31 cellular contexts compared by ENCODE assay signal in genomic region chr22:50049299-50050195, GRCh38. TPM values are rescaled to one million over a fixed set of nuclear protein-coding genes. Genes with fewer than 3 reads are reported as not detected.
"Had no signal": no experiment of that assay in that cellular context is flagged by ENCODE, and none has a peak within 500 bp of the region (broad histone marks: within the 10 kb centered on the region; RNA-seq: fewer than 3 reads in every experiment).

No MANE protein-coding gene starts in this region.

- H3K27me3 ChIP-seq: colonic mucosa, pancreas, upper lobe of left lung had no signal

- H3K36me3 Mint-ChIP-seq: mesothelial cell of epicardium had no signal

- H3K4me3 ChIP-seq: colonic mucosa, esophagus squamous epithelium, heart right ventricle, pancreas, skin epidermis, spleen, thoracic aorta, tibial nerve, upper lobe of left lung had no signal

- H3K27ac Mint-ChIP-seq: mesothelial cell of epicardium; naive thymus-derived CD4-positive, alpha-beta T cell; progenitor cell of endocrine pancreas; stimulated activated naive B cell treated with anti-CD40 and anti-IgM and Interleukin-4, amounts not matched to agents 10 μg/mL and 1 μg/mL and 100 μg/mL, for 72 hours; stimulated activated naive CD8-positive, alpha-beta T cell treated with anti-CD3 and anti-CD28 coated beads, Interleukin-15, Interleukin-2, amounts not matched to agents 100 ng/mL and 50 ng/mL, for 24 hours had no signal

- ATAC-seq: left lobe of liver; naive thymus-derived CD4-positive, alpha-beta T cell; pancreas; stimulated activated naive B cell treated with anti-CD40 and anti-IgM and Interleukin-4, amounts not matched to agents 10 μg/mL and 1 μg/mL and 100 μg/mL, for 72 hours had no signal

- H3K9me3 ChIP-seq: colonic mucosa, neutrophil, pancreas had no signal

- DNase-seq: central memory CD4-positive, alpha-beta T cell; colonic mucosa; dermis blood vessel endothelial cell; effector memory CD4-positive, alpha-beta T cell; erythroblast; esophagus squamous epithelium; foreskin melanocyte; glutamatergic neuron; heart right ventricle; hippocampal formation; kidney glomerular epithelial cell; mesenchymal stem cell; naive thymus-derived CD4-positive, alpha-beta T cell; pancreas; spleen; stimulated activated naive B cell treated with anti-CD40 and anti-IgM and Interleukin-4, amounts not matched to agents 10 μg/mL and 1 μg/mL and 100 μg/mL, for 72 hours had no signal

- H3K4me3 Mint-ChIP-seq: mesothelial cell of epicardium; naive thymus-derived CD4-positive, alpha-beta T cell; stimulated activated naive B cell treated with anti-CD40 and anti-IgM and Interleukin-4, amounts not matched to agents 10 μg/mL and 1 μg/mL and 100 μg/mL, for 72 hours; stimulated activated naive CD8-positive, alpha-beta T cell treated with anti-CD3 and anti-CD28 coated beads, Interleukin-15, Interleukin-2, amounts not matched to agents 100 ng/mL and 50 ng/mL, for 24 hours had no signal

- H3K9me3 Mint-ChIP-seq: stimulated activated naive CD8-positive, alpha-beta T cell treated with anti-CD3 and anti-CD28 coated beads, Interleukin-15, Interleukin-2, amounts not matched to agents 100 ng/mL and 50 ng/mL, for 24 hours had no signal

- H3K36me3 ChIP-seq: colonic mucosa, esophagus squamous epithelium, heart right ventricle, neutrophil, pancreas, spleen, thoracic aorta, tibial nerve, upper lobe of left lung had no signal

- H3K4me1 ChIP-seq: colonic mucosa, esophagus squamous epithelium, heart right ventricle, pancreas, tibial nerve, upper lobe of left lung had no signal

- H3K27ac ChIP-seq: colonic mucosa, esophagus squamous epithelium, heart right ventricle, neutrophil, pancreas, skin epidermis, spleen, thoracic aorta, tibial nerve, upper lobe of left lung had no signal

RNA-seq across cellular contexts. Expression of gene TTLL8, which starts 8.6 kb away (rescaled TPM):
- total RNA-seq: cerebellum; colonic mucosa; dermis blood vessel endothelial cell; esophagus squamous epithelium; heart right ventricle; left lobe of liver; lower leg skin; lung microvascular endothelial cell; mucosa of gallbladder; naive thymus-derived CD4-positive, alpha-beta T cell; omental fat pad; pancreas; progenitor cell of endocrine pancreas; spleen; thoracic aorta; tibial nerve; upper lobe of left lung had no signal
- polyA plus RNA-seq: heart right ventricle; naive thymus-derived CD4-positive, alpha-beta T cell; neural cell; pancreas; spleen had no signal

RNA-seq across cellular contexts. Expression of gene MLC1, which starts 35.7 kb away (rescaled TPM):
- total RNA-seq: colonic mucosa, dermis blood vessel endothelial cell, left lobe of liver, lung microvascular endothelial cell, progenitor cell of endocrine pancreas, tibial nerve had no signal
- polyA plus RNA-seq: neural cell had no signal

RNA-seq across cellular contexts. Expression of gene IL17REL, which starts 37.0 kb away (rescaled TPM):
- total RNA-seq: esophagus squamous epithelium; left lobe of liver; lower leg skin; lung microvascular endothelial cell; naive thymus-derived CD4-positive, alpha-beta T cell; omental fat pad; pancreas; thoracic aorta; tibial nerve had no signal
- polyA plus RNA-seq: heart right ventricle; naive thymus-derived CD4-positive, alpha-beta T cell; neural cell; pancreas had no signal

RNA-seq across cellular contexts. Expression of gene MOV10L1, which starts 40.3 kb away (rescaled TPM):
- total RNA-seq: left lobe of liver; naive thymus-derived CD4-positive, alpha-beta T cell had no signal
- polyA plus RNA-seq: naive thymus-derived CD4-positive, alpha-beta T cell; neural cell had no signal
